23 cellular contexts compared by ENCODE assay signal in the genomic region with DNA sequence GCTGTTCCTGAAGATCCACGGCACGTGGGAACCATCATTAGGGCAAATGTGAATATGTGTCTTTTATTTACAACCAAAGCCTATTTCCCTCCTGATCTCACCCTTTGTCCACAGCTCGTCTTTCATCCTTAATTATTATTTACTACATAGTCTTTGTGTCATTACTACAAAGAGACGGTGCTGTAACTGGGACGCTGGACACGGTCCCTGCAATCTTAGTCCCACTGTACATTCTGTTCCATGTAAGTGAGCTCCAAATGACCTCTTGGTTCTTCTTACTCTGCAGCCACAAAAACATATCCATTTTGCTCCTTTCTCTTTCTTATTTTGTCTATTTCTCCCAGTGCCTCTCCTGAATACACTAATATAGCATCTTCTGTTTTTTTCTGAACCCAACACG. TPM values are rescaled to one million over a fixed set of nuclear protein-coding genes. Genes with fewer than 3 reads are reported as not detected.
"Had no signal": no experiment of that assay in that cellular context is flagged by ENCODE, and none has a peak within 500 bp of the region (broad histone marks: within the 10 kb centered on the region; RNA-seq: fewer than 3 reads in every experiment).

No MANE protein-coding gene starts in this region.

- H3K36me3 ChIP-seq: adrenal gland, ascending aorta, left ventricle myocardium inferior, right atrium auricular region, tibial nerve had no signal

- H3K27me3 ChIP-seq: ascending aorta, right atrium auricular region, tibial nerve had no signal

- H3K9me3 Mint-ChIP-seq: activated T-helper 17 cell treated with anti-CD3 and anti-CD28 coated beads, Interleukin-2, amount 50 U/mL, for 72 hours had no signal

- H3K4me1 ChIP-seq: adrenal gland, ascending aorta, left ventricle myocardium inferior, right atrium auricular region had no signal

- H3K36me3 Mint-ChIP-seq: activated naive CD8-positive, alpha-beta T cell had no signal

- ATAC-seq: activated T-helper 17 cell treated with anti-CD3 and anti-CD28 coated beads, Interleukin-2, amount 50 U/mL, for 72 hours; naive thymus-derived CD8-positive, alpha-beta T cell; stimulated activated naive CD8-positive, alpha-beta T cell treated with anti-CD3 and anti-CD28 coated beads, Interleukin-15, Interleukin-2, amounts not matched to agents 100 U/mL and 50 U/mL, for 24 hours had no signal

- H3K4me3 Mint-ChIP-seq: activated naive CD8-positive, alpha-beta T cell; activated T-helper 17 cell treated with anti-CD3 and anti-CD28 coated beads, Interleukin-2, amount 50 U/mL, for 72 hours; naive thymus-derived CD8-positive, alpha-beta T cell had no signal

- H3K9me3 ChIP-seq: adrenal gland, ascending aorta, left ventricle myocardium inferior, psoas muscle, right atrium auricular region, tibial nerve had no signal

- H3K4me3 ChIP-seq: adrenal gland, ascending aorta, left ventricle myocardium inferior, psoas muscle, right atrium auricular region, tibial nerve had no signal

- DNase-seq: activated naive CD4-positive, alpha-beta T cell; activated T-cell treated with anti-CD3 and anti-CD28 coated beads, Interleukin-2, amount 50 U/mL, for 1 hour; adrenal gland; central memory CD4-positive, alpha-beta T cell; dermis blood vessel endothelial cell; effector CD8-positive, alpha-beta T cell; hippocampal formation; left ventricle myocardium inferior; naive thymus-derived CD8-positive, alpha-beta T cell; psoas muscle; stimulated activated CD4-positive, alpha-beta T cell treated with anti-CD3 and anti-CD28 coated beads, Interleukin-4, amount 100 ng/mL, for 24 hours; stimulated activated naive CD8-positive, alpha-beta T cell treated with anti-CD3 and anti-CD28 coated beads, Interleukin-15, Interleukin-2, amounts not matched to agents 100 U/mL and 50 U/mL, for 24 hours; T-helper 9 cell had no signal

- H3K4me1 Mint-ChIP-seq: activated T-helper 17 cell treated with anti-CD3 and anti-CD28 coated beads, Interleukin-2, amount 50 U/mL, for 72 hours had no signal

- H3K27ac ChIP-seq: adrenal gland, ascending aorta, left ventricle myocardium inferior, psoas muscle, right atrium auricular region, tibial nerve had no signal

- H3K27ac Mint-ChIP-seq: activated naive CD8-positive, alpha-beta T cell; activated T-helper 17 cell treated with anti-CD3 and anti-CD28 coated beads, Interleukin-2, amount 50 U/mL, for 72 hours; naive thymus-derived CD8-positive, alpha-beta T cell had no signal

RNA-seq across cellular contexts. Expression of a gene that starts 12.7 kb away (rescaled TPM):
- total RNA-seq: adrenal gland; ascending aorta; naive thymus-derived CD8-positive, alpha-beta T cell; osteocyte; right atrium auricular region; subcutaneous adipose tissue; tibial nerve had no signal

RNA-seq across cellular contexts. Expression of a gene that starts 16.6 kb away (rescaled TPM):
- total RNA-seq: activated T-helper 17 cell treated with anti-CD3 and anti-CD28 coated beads, Interleukin-2, amount 50 U/mL, for 72 hours; adrenal gland; ascending aorta; dermis blood vessel endothelial cell; frontal cortex; left ventricle myocardium inferior; lung microvascular endothelial cell; naive thymus-derived CD8-positive, alpha-beta T cell; osteocyte; psoas muscle; right atrium auricular region; subcutaneous adipose tissue; tibial nerve; urinary bladder had no signal

RNA-seq across cellular contexts. Expression of a gene that starts 34.0 kb away (rescaled TPM):
- total RNA-seq: activated T-helper 17 cell treated with anti-CD3 and anti-CD28 coated beads, Interleukin-2, amount 50 U/mL, for 72 hours; adrenal gland; ascending aorta; dermis blood vessel endothelial cell; frontal cortex; left ventricle myocardium inferior; lung microvascular endothelial cell; naive thymus-derived CD8-positive, alpha-beta T cell; osteocyte; psoas muscle; right atrium auricular region; subcutaneous adipose tissue; tibial nerve; urinary bladder had no signal

RNA-seq across cellular contexts. Expression of a gene that starts 43.8 kb away (rescaled TPM):
- total RNA-seq: activated T-helper 17 cell treated with anti-CD3 and anti-CD28 coated beads, Interleukin-2, amount 50 U/mL, for 72 hours; adrenal gland; ascending aorta; dermis blood vessel endothelial cell; frontal cortex; left ventricle myocardium inferior; lung microvascular endothelial cell; naive thymus-derived CD8-positive, alpha-beta T cell; osteocyte; psoas muscle; right atrium auricular region; subcutaneous adipose tissue; tibial nerve; urinary bladder had no signal

RNA-seq across cellular contexts. Expression of a gene that starts 49.5 kb away (rescaled TPM):
- total RNA-seq: activated T-helper 17 cell treated with anti-CD3 and anti-CD28 coated beads, Interleukin-2, amount 50 U/mL, for 72 hours; adrenal gland; ascending aorta; dermis blood vessel endothelial cell; frontal cortex; left ventricle myocardium inferior; lung microvascular endothelial cell; naive thymus-derived CD8-positive, alpha-beta T cell; osteocyte; psoas muscle; right atrium auricular region; subcutaneous adipose tissue; tibial nerve; urinary bladder had no signal
